In genomic region chr6:143806282-143807102, GRCh38 we compare ENCODE assay signal across 1 cellular context.
A peak's percentile ranks its signal among the peaks of the same experiment; 100 is the strongest.
TF ChIP-seq lines count a peak whose summit lies in the region.

No MANE protein-coding gene starts in this region.

TF ChIP-seq in K562, 482 proteins besides CTCF, POLR2A, EP300 and RAD21 (continued from another document and continues in another):
- peak; percentile 95 for TF ChIP-seq RNF2 (IDR thresholded peaks at IDR 0.05)
- TF ChIP-seq ILF3 (IDR thresholded peaks at IDR 0.05; ENCODE audit: borderline replicate concordance), result no peak
- peak; percentile 96 for TF ChIP-seq SMARCC2 (IDR thresholded peaks at IDR 0.05; ENCODE audit: low read depth)
- TF ChIP-seq HMG20B (CRISPR knock-in tag; IDR thresholded peaks at IDR 0.05), result no peak
- TF ChIP-seq C11orf30 (IDR thresholded peaks at IDR 0.05; ENCODE audit: low read depth), result peak; percentile 77; the same call in 1 of the 2 replicates
- TF ChIP-seq ZNF324 (CRISPR knock-in tag; IDR thresholded peaks at IDR 0.05), result 0 out of 2 replicates have a peak, but pooled peaks have one; percentile 41
- no peak for TF ChIP-seq ATF1 (CRISPR knock-in tag; IDR thresholded peaks at IDR 0.05)
- TF ChIP-seq ATF1 (tag; IDR thresholded peaks at IDR 0.05), result peak; percentile 72
- peak; percentile 61; the same call in 1 of the 2 replicates for TF ChIP-seq IRF9 (tag; IDR thresholded peaks at IDR 0.05)
- peak; percentile 93 for TF ChIP-seq BCL6 (CRISPR knock-in tag; IDR thresholded peaks at IDR 0.05)
- TF ChIP-seq DMBX1 (CRISPR knock-in tag; IDR thresholded peaks at IDR 0.05; ENCODE audit: borderline replicate concordance), result peak; percentile 96
- TF ChIP-seq CREB3L1 (IDR thresholded peaks at IDR 0.05; ENCODE audit: borderline replicate concordance, low read depth), result no peak
- TF ChIP-seq CC2D1A (IDR thresholded peaks at IDR 0.05), result no peak
- TF ChIP-seq HDAC2 (IDR thresholded peaks at IDR 0.05), result peak; percentile 35; the same call in 1 of the 2 replicates
- no peak; the same call in 1 of the 2 replicates for TF ChIP-seq HOMEZ (CRISPR knock-in tag; IDR thresholded peaks at IDR 0.05)
- peak; percentile 22 to 57 for TF ChIP-seq MNT (conservative IDR thresholded peaks at IDR 0.05)
- peak; percentile 64 for TF ChIP-seq TAF9B (IDR thresholded peaks at IDR 0.05; ENCODE audit: partially characterized antibody)
- 0 out of 2 replicates have a peak, but pooled peaks have one; percentile 69 for TF ChIP-seq ZBTB26 (CRISPR knock-in tag; IDR thresholded peaks at IDR 0.05)
- TF ChIP-seq NR4A1 (CRISPR knock-in tag; IDR thresholded peaks at IDR 0.05), result 0 out of 2 replicates have a peak, but pooled peaks have one; percentile 46
- peak; percentile 91; the same call in 1 of the 2 replicates for TF ChIP-seq NR4A1 (tag; IDR thresholded peaks at IDR 0.05)
- TF ChIP-seq ZNF444 (CRISPR knock-in tag; IDR thresholded peaks at IDR 0.05), result 0 out of 2 replicates have a peak, but pooled peaks have one; percentile 71
- peak; percentile 96 for TF ChIP-seq ZNF589 (CRISPR knock-in tag; IDR thresholded peaks at IDR 0.05; ENCODE audit: low read depth)
- no peak for TF ChIP-seq BDP1 (IDR thresholded peaks at IDR 0.05; ENCODE audit: insufficient read depth, insufficient read length)
- TF ChIP-seq NR2C2 (CRISPR knock-in tag; IDR thresholded peaks at IDR 0.05), result no peak
- TF ChIP-seq NR2C2 (tag; IDR thresholded peaks at IDR 0.05), result peak; percentile 70; the same call in 1 of the 2 replicates
- peak; percentile 66; the same call in 1 of the 2 replicates for TF ChIP-seq ZNF75A (CRISPR knock-in tag; IDR thresholded peaks at IDR 0.05)
- peak; percentile 19; the same call in 1 of the 2 replicates for TF ChIP-seq SP1 (CRISPR knock-in tag; IDR thresholded peaks at IDR 0.05)
- TF ChIP-seq PREB (CRISPR knock-in tag; IDR thresholded peaks at IDR 0.05), result no peak
- peak; percentile 92; the same call in 1 of the 2 replicates for TF ChIP-seq ZKSCAN8 (CRISPR knock-in tag; IDR thresholded peaks at IDR 0.05)
- TF ChIP-seq TFAP4 (CRISPR knock-in tag; IDR thresholded peaks at IDR 0.05; ENCODE audit: borderline replicate concordance), result no peak
- peak; percentile 99 for TF ChIP-seq JUN (IDR thresholded peaks at IDR 0.05; ENCODE audit: borderline replicate concordance, low read depth, low read length)
- TF ChIP-seq JUN (CRISPR knock-in tag; IDR thresholded peaks at IDR 0.05; ENCODE audit: borderline replicate concordance), result peak; percentile 79; the same call in 1 of the 2 replicates
- TF ChIP-seq ZNF592 (IDR thresholded peaks at IDR 0.05), result peak; percentile 98
- peak; percentile 58; the same call in 1 of the 2 replicates for TF ChIP-seq ZBTB2 (IDR thresholded peaks at IDR 0.05)
- TF ChIP-seq GATA2 (CRISPR knock-in tag; IDR thresholded peaks at IDR 0.05), result no peak
- peak; percentile 47; the same call in 1 of the 2 replicates for TF ChIP-seq ETV5 (CRISPR knock-in tag; IDR thresholded peaks at IDR 0.05; ENCODE audit: low read depth)
- peak; percentile 29 for TF ChIP-seq BRD9 (IDR thresholded peaks at IDR 0.05; ENCODE audit: low read depth, partially characterized antibody)
- no peak for TF ChIP-seq SLC30A9 (CRISPR knock-in tag; IDR thresholded peaks at IDR 0.05)
- TF ChIP-seq LEF1 (IDR thresholded peaks at IDR 0.05), result peak; percentile 92
- TF ChIP-seq BCOR (IDR thresholded peaks at IDR 0.05), result no peak
- peak; percentile 88 for TF ChIP-seq THRB (CRISPR knock-in tag; conservative IDR thresholded peaks at IDR 0.05)
- TF ChIP-seq SOX6 (IDR thresholded peaks at IDR 0.05), result peak; percentile 79
- TF ChIP-seq CREM (IDR thresholded peaks at IDR 0.05; ENCODE audit: low read depth), result peak; percentile 85
